In genomic region chr12:120362516-120363273, GRCh38 we compare ENCODE assay signal across 19 cellular contexts. TPM values are rescaled to one million over a fixed set of nuclear protein-coding genes. Genes with fewer than 3 reads are reported as not detected.
DNase-seq lines count a peak whose midpoint lies in the region; FAIRE-seq and TF ChIP-seq lines count a peak whose summit lies in the region.
"Had no signal": no experiment of that assay in that cellular context is flagged by ENCODE, and none has a peak within 500 bp of the region (broad histone marks: within the 10 kb centered on the region; RNA-seq: fewer than 3 reads in every experiment).

No MANE protein-coding gene starts in this region.

- H3K4me1 ChIP-seq in hepatocyte (ENCODE audit: insufficient read depth): peaks cover 49% of the 10 kb centered on the region
- peaks cover 3 to 5% of the 10 kb centered on the region in 2 donors for H3K4me1 ChIP-seq in small intestine (ENCODE audit: control insufficient read depth in 2 of 2, insufficient read depth in 1 of 2, low read depth in 1 of 2, low read length in 1 of 2)

- H3K27ac Mint-ChIP-seq in activated T-helper 1 cell treated with anti-CD3 and anti-CD28 coated beads, Interleukin-12 subunit alpha, Interleukin-12 subunit beta, Interleukin-2, Interleukin-4 antibody, amounts not matched to agents 30 ng/mL and 10 ng/mL and 1 ng/mL, durations not matched to agents 14 hours and 24 hours and 36 hours: no peak overlapping the region
- H3K27ac Mint-ChIP-seq: activated naive CD8-positive, alpha-beta T cell treated with anti-CD3 and anti-CD28 coated beads for 36 hours had no signal

- FAIRE-seq in small intestine (lab: Jason Lieb, UNC): no peak

- intact Hi-C loops in lower leg skin (cut with DNase I; ENCODE audit: low total_unique reads): no loop called here
- intact Hi-C loops in activated T-helper 1 cell treated with anti-CD3 and anti-CD28 coated beads, Interleukin-12 subunit alpha, Interleukin-12 subunit beta, Interleukin-2, Interleukin-4 antibody, amounts not matched to agents 30 ng/mL and 10 ng/mL and 1 ng/mL, durations not matched to agents 14 hours and 24 hours and 36 hours (cut with micrococcal nuclease): no loop called here

- H3K36me3 ChIP-seq in hepatocyte (replicated peaks; ENCODE audit: insufficient read depth, low read depth) (no peaks in the 10 kb centered on the region), small intestine (ENCODE audit: control insufficient read depth in 2 of 2, insufficient read depth in 2 of 2, low read length in 2 of 2) (no peaks in the 10 kb centered on the region)

- DNase-seq in NCI-H1417 (lab: John Stamatoyannopoulos, UW) (peak; percentile 47 to 59 (median 58)), NCI-H1417 treated with DMSO at 0.1 percent for 48 hours (lab: John Stamatoyannopoulos, UW) (no peak), NCI-H524 treated with DMSO at 0.1 percent for 48 hours (lab: John Stamatoyannopoulos, UW) (peak; percentile 91), hepatocyte (ENCODE audit: low spot score) (peak; percentile 45), small intestine (peak; percentile 91), lower leg skin (ENCODE audit: low spot score in 2 of 2) (no peak), NCI-H1694 treated with DMSO at 0.1 percent for 48 hours (lab: John Stamatoyannopoulos, UW) (no peak)
- DNase-seq in activated T-helper 1 cell treated with anti-CD3 and anti-CD28 coated beads, Interleukin-12 subunit alpha, Interleukin-12 subunit beta, Interleukin-2, Interleukin-4 antibody, amounts not matched to agents 30 ng/mL and 10 ng/mL and 1 ng/mL, durations not matched to agents 14 hours and 24 hours and 36 hours (ENCODE audit: low spot score): no peak
- DNase-seq: ACHN; activated naive CD8-positive, alpha-beta T cell treated with anti-CD3 and anti-CD28 coated beads for 36 hours; central memory CD4-positive, alpha-beta T cell; kidney glomerular epithelial cell; stimulated activated CD4-positive, alpha-beta T cell treated with anti-CD3 and anti-CD28 coated beads, Interleukin-2, amount 100 ng/mL, for 48 hours; T-helper 1 cell had no signal

- H3K27ac ChIP-seq in hepatocyte: peak overlapping the region; percentile 86
- H3K27ac ChIP-seq in small intestine (ENCODE audit: low read depth in 1 of 2, low read length in 1 of 2): peak overlapping the region; percentile 9 to 28

- 78% methylated on average over 14 of the region's 14 CpGs for WGBS in hepatocyte (ENCODE audit: low lambda C conversion rate, missing lambda C conversion rate)
- WGBS in small intestine, 3 donors: 21 to 64% (median 40%) methylated on average over 14 of the region's 14 CpGs
- WGBS in lower leg skin, 2 donors: 83 to 90% methylated on average over 14 of the region's 14 CpGs

- no peak overlapping the region for H2AFZ ChIP-seq in hepatocyte

- no peak overlapping the region for H3K4me3 ChIP-seq in hepatocyte
- no peak overlapping the region for H3K4me3 ChIP-seq in small intestine (ENCODE audit: low read depth in 1 of 2, low read length in 2 of 2)
- no peak overlapping the region for H3K4me3 ChIP-seq in lower leg skin (ENCODE audit: low read depth, poor library complexity, severe bottlenecking)

- H3K9me3 ChIP-seq in hepatocyte (ENCODE audit: low read depth) (no peaks in the 10 kb centered on the region), small intestine (ENCODE audit: control insufficient read depth, low read depth) (no peaks in the 10 kb centered on the region)

- H3K9me3 Mint-ChIP-seq in activated T-helper 1 cell treated with anti-CD3 and anti-CD28 coated beads, Interleukin-12 subunit alpha, Interleukin-12 subunit beta, Interleukin-2, Interleukin-4 antibody, amounts not matched to agents 30 ng/mL and 10 ng/mL and 1 ng/mL, durations not matched to agents 14 hours and 24 hours and 36 hours: no peaks in the 10 kb centered on the region
- H3K9me3 Mint-ChIP-seq: activated naive CD8-positive, alpha-beta T cell treated with anti-CD3 and anti-CD28 coated beads for 36 hours had no signal

- H3K36me3 Mint-ChIP-seq in activated T-helper 1 cell treated with anti-CD3 and anti-CD28 coated beads, Interleukin-12 subunit alpha, Interleukin-12 subunit beta, Interleukin-2, Interleukin-4 antibody, amounts not matched to agents 30 ng/mL and 10 ng/mL and 1 ng/mL, durations not matched to agents 14 hours and 24 hours and 36 hours (ENCODE audit: low read depth): peaks cover 2% of the 10 kb centered on the region
- H3K36me3 Mint-ChIP-seq: activated naive CD8-positive, alpha-beta T cell treated with anti-CD3 and anti-CD28 coated beads for 36 hours had no signal

- no peak for TF ChIP-seq POLR2A in lower leg skin (IDR thresholded peaks at IDR 0.05)

- H3K4me2 ChIP-seq in hepatocyte: peak overlapping the region; percentile 79

- no peak for TF ChIP-seq CTCF in hepatocyte (IDR thresholded peaks at IDR 0.05; ENCODE audit: poor library complexity)
- no peak for TF ChIP-seq CTCF in lower leg skin (IDR thresholded peaks at IDR 0.05)

- H4K20me1 ChIP-seq in hepatocyte (ENCODE audit: insufficient read depth, poor library complexity, severe bottlenecking): no peaks in the 10 kb centered on the region

- peaks cover 9% of the 10 kb centered on the region for H3K79me2 ChIP-seq in hepatocyte

- H3K27me3 ChIP-seq in hepatocyte (no peaks in the 10 kb centered on the region), small intestine (ENCODE audit: control insufficient read depth in 2 of 2, insufficient read depth in 2 of 2, low read length in 2 of 2) (peaks cover 0 to 5% of the 10 kb centered on the region in 2 donors)

- H3K9me2 ChIP-seq in hepatocyte (replicated peaks; ENCODE audit: insufficient read depth): no peaks in the 10 kb centered on the region

- no peaks in the 10 kb centered on the region for H3K4me1 Mint-ChIP-seq in activated T-helper 1 cell treated with anti-CD3 and anti-CD28 coated beads, Interleukin-12 subunit alpha, Interleukin-12 subunit beta, Interleukin-2, Interleukin-4 antibody, amounts not matched to agents 30 ng/mL and 10 ng/mL and 1 ng/mL, durations not matched to agents 14 hours and 24 hours and 36 hours (ENCODE audit: low read depth)

- H3K4me3 Mint-ChIP-seq in activated T-helper 1 cell treated with anti-CD3 and anti-CD28 coated beads, Interleukin-12 subunit alpha, Interleukin-12 subunit beta, Interleukin-2, Interleukin-4 antibody, amounts not matched to agents 30 ng/mL and 10 ng/mL and 1 ng/mL, durations not matched to agents 14 hours and 24 hours and 36 hours: no peak overlapping the region
- H3K4me3 Mint-ChIP-seq: activated naive CD8-positive, alpha-beta T cell treated with anti-CD3 and anti-CD28 coated beads for 36 hours had no signal

- peaks cover 66% of the 10 kb centered on the region for H3K27me3 Mint-ChIP-seq in activated T-helper 1 cell treated with anti-CD3 and anti-CD28 coated beads, Interleukin-12 subunit alpha, Interleukin-12 subunit beta, Interleukin-2, Interleukin-4 antibody, amounts not matched to agents 30 ng/mL and 10 ng/mL and 1 ng/mL, durations not matched to agents 14 hours and 24 hours and 36 hours (ENCODE audit: insufficient read depth)

RNA-seq across cellular contexts. Expression of gene MSI1, which starts 6.3 kb away (rescaled TPM):
- total RNA-seq in hepatocyte: 2.2 and 9.3 TPM in 2 replicates
- 4.4 and 5.6 TPM in 2 replicates for polyA plus RNA-seq in hepatocyte
- polyA plus RNA-seq in small intestine: 10 to 100 TPM in 1 of 3 donors, under 1 TPM in 2; 0.54 to 10.8 (median 0.67) TPM
- total RNA-seq in lower leg skin: under 1 TPM in 2 of 4 donors, not detected in 2; 0.07 to 0.39 TPM
- 0.07 TPM in 1 of 2 replicates, not detected in the other for total RNA-seq in activated T-helper 1 cell treated with anti-CD3 and anti-CD28 coated beads, Interleukin-12 subunit alpha, Interleukin-12 subunit beta, Interleukin-2, Interleukin-4 antibody, amounts not matched to agents 30 ng/mL and 10 ng/mL and 1 ng/mL, durations not matched to agents 14 hours and 24 hours and 36 hours
- total RNA-seq: RPMI7951 had no signal

RNA-seq across cellular contexts. Expression of gene PLA2G1B, which starts 35.1 kb away (rescaled TPM):
- total RNA-seq in hepatocyte (8.5 and 24.9 TPM in 2 replicates), lower leg skin (not detected)
- polyA plus RNA-seq in hepatocyte (14.7 and 18.8 TPM in 2 replicates), small intestine (10 to 100 TPM in 1 of 3 donors, 1 to 10 TPM in 2; 1.3 to 19.9 (median 9.2) TPM)
- not detected in 2 replicates for total RNA-seq in activated T-helper 1 cell treated with anti-CD3 and anti-CD28 coated beads, Interleukin-12 subunit alpha, Interleukin-12 subunit beta, Interleukin-2, Interleukin-4 antibody, amounts not matched to agents 30 ng/mL and 10 ng/mL and 1 ng/mL, durations not matched to agents 14 hours and 24 hours and 36 hours
- total RNA-seq: activated naive CD8-positive, alpha-beta T cell treated with anti-CD3 and anti-CD28 coated beads for 36 hours; epithelial cell of proximal tubule; myocyte; NCI-H460; right cardiac atrium had no signal
- polyA plus RNA-seq: right cardiac atrium had no signal

Comparison
In these comparisons a context has a peak if more than half of its experiments do, and no peak if none do; other contexts are left out.
1. DNase-seq: peak in NCI-H1417 (3 of 3), NCI-H524 treated with DMSO at 0.1 percent for 48 hours (single experiment), hepatocyte (single experiment) and small intestine (single experiment); none in NCI-H1417 treated with DMSO at 0.1 percent for 48 hours (single experiment), lower leg skin (0 of 2), activated T-helper 1 cell treated with anti-CD3 and anti-CD28 coated beads, Interleukin-12 subunit alpha, Interleukin-12 subunit beta, Interleukin-2, Interleukin-4 antibody, amounts not matched to agents 30 ng/mL and 10 ng/mL and 1 ng/mL, durations not matched to agents 14 hours and 24 hours and 36 hours (single experiment) and NCI-H1694 treated with DMSO at 0.1 percent for 48 hours (single experiment).